20 cellular contexts compared by ENCODE assay signal in genomic region chr6:77707603-77708002, GRCh38. TPM values are rescaled to one million over a fixed set of nuclear protein-coding genes. Genes with fewer than 3 reads are reported as not detected.
A peak's percentile ranks its signal among the peaks of the same experiment; 100 is the strongest.
DNase-seq lines count a peak whose midpoint lies in the region; ATAC-seq, FAIRE-seq and TF ChIP-seq lines count a peak whose summit lies in the region.
"Had no signal": no experiment of that assay in that cellular context is flagged by ENCODE, and none has a peak within 500 bp of the region (broad histone marks: within the 10 kb centered on the region; RNA-seq: fewer than 3 reads in every experiment).

No MANE protein-coding gene starts in this region.

- H2BK20ac ChIP-seq in H1 (ENCODE audit: low read length) = no peak overlapping the region

- no peaks in the 10 kb centered on the region for H3K23me2 ChIP-seq in H1 (ENCODE audit: low read depth, low read length)

- no peak overlapping the region for H3K4ac ChIP-seq in H1 (replicated peaks; ENCODE audit: insufficient read length, low read depth, low read length)

- H2AFZ ChIP-seq in HepG2 (ENCODE audit: low read length) (no peak overlapping the region), OCI-LY3 (ENCODE audit: low read depth, low read length) (no peak overlapping the region), H1 (ENCODE audit: low read length) (no peak overlapping the region)

- WGBS in HepG2 (ENCODE audit: low lambda C conversion rate) = no CpG with 5 or more reads among the region's 2 CpGs
- WGBS in right lobe of liver (ENCODE audit: insufficient coverage, low coverage, low lambda C conversion rate, missing lambda C conversion rate) = 57% methylated on average over 2 of the region's 2 CpGs
- 90% methylated on average over 2 of the region's 2 CpGs; no CpG with 5 or more reads in 1 of the 2 experiments for WGBS in H1 (ENCODE audit: extremely low coverage in 1 of 2, insufficient coverage in 1 of 2, insufficient read length in 1 of 2, insufficient replicate concordance in 2 of 2, low coverage in 1 of 2, low lambda C conversion rate in 2 of 2, missing lambda C conversion rate in 1 of 2), 2 experiments

- H3K9ac ChIP-seq in HepG2 (ENCODE audit: insufficient read depth, low read depth, low read length) = no peak overlapping the region
- H3K9ac ChIP-seq in OCI-LY3 (ENCODE audit: low read length) = no peak overlapping the region
- H3K9ac ChIP-seq in H1 (replicated peaks in 1 of 4; ENCODE audit: extremely low read depth in 1 of 4, low read depth in 3 of 4, low read length in 3 of 4) = no peak overlapping the region
- H3K9ac ChIP-seq: BLaER1, KMS-11 had no signal

- H3K9me3 ChIP-seq in HepG2 (ENCODE audit: low read length) (no peaks in the 10 kb centered on the region), right lobe of liver (no peaks in the 10 kb centered on the region), OCI-LY3 (ENCODE audit: insufficient read depth, low read length) (no peaks in the 10 kb centered on the region), H1 (ENCODE audit: insufficient read depth in 2 of 2, low read depth in 1 of 2, low read length in 1 of 2) (peaks cover 4 to 11% of the 10 kb centered on the region in 2 experiments; a peak in 1 of 4 replicates)
- no peaks in the 10 kb centered on the region for H3K9me3 ChIP-seq in effector memory CD4-positive, alpha-beta T cell (ENCODE audit: control insufficient read depth, low read length)
- H3K9me3 ChIP-seq: HAP-1 had no signal

- CTCF ChIA-PET in HepG2 (lab: Yijun Ruan, JAX; ENCODE audit: low intra/inter-chr PET ratio, low total read pairs) (no interaction called here), H1 (lab: Charles Lee; ENCODE audit: partially characterized antibody) (interaction anchor here (1.3 to 2.2 kb wide), 2 partner anchors 57 to 88 kb away, joined by 4 to 6 read pairs; no protein-coding TSS in a partner anchor)

- TF ChIP-seq CTCF in HepG2 (CRISPR knock-in tag; IDR thresholded peaks at IDR 0.05) = peak; percentile 17; the same call in 1 of the 2 replicates
- no peak for TF ChIP-seq CTCF in right lobe of liver (IDR thresholded peaks at IDR 0.05)
- peak; percentile 12; the same call in 1 of the 2 replicates for TF ChIP-seq CTCF in OCI-LY3 (IDR thresholded peaks at IDR 0.05; ENCODE audit: low read depth, low read length)
- peak in 2 of 3 experiments; percentile 23 to 24; a peak in 2 of 4 replicates for TF ChIP-seq CTCF in H1 (IDR thresholded peaks at IDR 0.05; ENCODE audit: control extremely low read depth in 1 of 3, insufficient read depth in 1 of 3, low read depth in 1 of 3, low read length in 3 of 3)

- POLR2A ChIA-PET in HepG2 (lab: Yijun Ruan, JAX) (no interaction called here), H1 (lab: Charles Lee; ENCODE audit: partially characterized antibody) (no interaction called here)

- H3K27ac ChIP-seq in HepG2 (ENCODE audit: extremely low read length, insufficient read depth, low read length) (no peak overlapping the region), right lobe of liver (no peak overlapping the region), OCI-LY3 (ENCODE audit: low read length) (no peak overlapping the region), H1 (ENCODE audit: low read depth, low read length) (no peak overlapping the region)
- H3K27ac ChIP-seq in effector memory CD4-positive, alpha-beta T cell (ENCODE audit: insufficient read depth, low read length, poor library complexity, severe bottlenecking) = no peak overlapping the region
- H3K27ac ChIP-seq: BLaER1, KMS-11 had no signal

- H4K20me1 ChIP-seq in HepG2 (ENCODE audit: insufficient read depth, low read length) (no peaks in the 10 kb centered on the region), OCI-LY3 (ENCODE audit: insufficient read depth, low read length) (no peaks in the 10 kb centered on the region), H1 (replicated peaks in 1 of 2; ENCODE audit: control insufficient read depth in 1 of 2, insufficient read depth in 2 of 2, low read length in 2 of 2) (no peaks in the 10 kb centered on the region)
- H4K20me1 ChIP-seq: BLaER1 had no signal

- no peak overlapping the region for H2BK12ac ChIP-seq in H1 (ENCODE audit: low read depth, low read length)

- H4K8ac ChIP-seq in H1 (ENCODE audit: extremely low read depth, insufficient read depth, low read length) = no peak overlapping the region

- TF ChIP-seq RAD21 in HepG2 (CRISPR knock-in tag; IDR thresholded peaks at IDR 0.05) (no peak), H1 (IDR thresholded peaks at IDR 0.05 in 1 of 2, conservative IDR thresholded peaks at IDR 0.05 in 1 of 2; ENCODE audit: low read depth in 2 of 2, low read length in 2 of 2) (peak in 1 of 2 experiments; percentile 21; a peak in 1 of 4 replicates)

- TF ChIP-seq POLR2A in HepG2 (IDR thresholded peaks at IDR 0.05; ENCODE audit: insufficient read depth in 1 of 2, low read depth in 2 of 2, low read length in 2 of 2) = no peak
- no peak for TF ChIP-seq POLR2A in right lobe of liver (IDR thresholded peaks at IDR 0.05)
- no peak for TF ChIP-seq POLR2A in H1 (IDR thresholded peaks at IDR 0.05; ENCODE audit: control extremely low read depth in 1 of 2, low read depth in 2 of 2, low read length in 2 of 2)

- H3K14ac ChIP-seq in H1 (ENCODE audit: insufficient read length) = no peak overlapping the region

- H3K23ac ChIP-seq in H1 (ENCODE audit: insufficient read length) = no peak overlapping the region

- DNase-seq in HepG2 (ENCODE audit: low spot score) (no peak), right lobe of liver (no peak), H1 (ENCODE audit: low read depth in 1 of 2, low spot score in 2 of 2) (no peak), cerebellar cortex (ENCODE audit: low spot score) (no peak)
- no peak for DNase-seq in effector memory CD4-positive, alpha-beta T cell
- DNase-seq in activated CD4-positive, CD25-positive, alpha-beta regulatory T cell treated with anti-CD3 and anti-CD28 coated beads, Interleukin-2, amount 50 U/mL, for 72 hours = no peak
- DNase-seq: 8988T; Calu3; CD4-positive, alpha-beta memory T cell; GDM1; GOT3 had no signal

- no peak overlapping the region for H2BK15ac ChIP-seq in H1 (ENCODE audit: low read length)

- H4K91ac ChIP-seq in H1 (replicated peaks; ENCODE audit: insufficient read length, low read length) = no peak overlapping the region

- H3K4me3 ChIP-seq in HepG2 (replicated peaks in 1 of 3; ENCODE audit: insufficient read depth in 1 of 3, low read depth in 2 of 3, low read length in 3 of 3) (no peak overlapping the region), right lobe of liver (no peak overlapping the region), OCI-LY3 (ENCODE audit: low read length) (no peak overlapping the region), H1 (ENCODE audit: extremely low read depth in 1 of 4, insufficient read depth in 2 of 4, low read depth in 3 of 4, low read length in 4 of 4) (no peak overlapping the region)
- no peak overlapping the region for H3K4me3 ChIP-seq in effector memory CD4-positive, alpha-beta T cell (ENCODE audit: insufficient read depth, low read depth, low read length, poor library complexity, severe bottlenecking)
- H3K4me3 ChIP-seq: BLaER1, HAP-1 had no signal

- H3K79me2 ChIP-seq in HepG2 (ENCODE audit: insufficient read depth, low read length) (no peaks in the 10 kb centered on the region), OCI-LY3 (ENCODE audit: low read length) (no peaks in the 10 kb centered on the region), H1 (ENCODE audit: control insufficient read depth in 1 of 2, insufficient read depth in 2 of 2, low read length in 2 of 2) (no peaks in the 10 kb centered on the region)

- no peak overlapping the region for H3K4me2 ChIP-seq in HepG2 (ENCODE audit: low read depth, low read length)
- no peak overlapping the region for H3K4me2 ChIP-seq in OCI-LY3 (ENCODE audit: low read length)
- no peak overlapping the region for H3K4me2 ChIP-seq in H1 (ENCODE audit: insufficient read depth in 1 of 2, low read depth in 2 of 2, low read length in 2 of 2)
- H3K4me2 ChIP-seq: BLaER1, KMS-11 had no signal

- H2BK5ac ChIP-seq in H1 (ENCODE audit: low read depth, low read length) = no peak overlapping the region

- H3K36me3 ChIP-seq in HepG2 (replicated peaks in 1 of 2; ENCODE audit: control insufficient read depth in 1 of 2, insufficient read depth in 2 of 2, low read length in 2 of 2) = no peaks in the 10 kb centered on the region
- H3K36me3 ChIP-seq in right lobe of liver = no peaks in the 10 kb centered on the region
- H3K36me3 ChIP-seq in OCI-LY3 (replicated peaks; ENCODE audit: low read depth, low read length) = no peaks in the 10 kb centered on the region
- H3K36me3 ChIP-seq in H1 (ENCODE audit: control insufficient read depth in 2 of 4, insufficient read depth in 4 of 4, low read length in 3 of 4) = no peaks in the 10 kb centered on the region; a peak in 1 of 8 replicates
- no peaks in the 10 kb centered on the region for H3K36me3 ChIP-seq in effector memory CD4-positive, alpha-beta T cell (ENCODE audit: control insufficient read depth, insufficient read depth, low read length)
- H3K36me3 ChIP-seq: BLaER1, HAP-1 had no signal

- TF ChIP-seq EP300 in HepG2 (IDR thresholded peaks at IDR 0.05; ENCODE audit: low read depth in 2 of 2, low read length in 2 of 2) = no peak
- TF ChIP-seq EP300 in HepG2 (CRISPR knock-in tag; IDR thresholded peaks at IDR 0.05; ENCODE audit: borderline replicate concordance) = no peak
- TF ChIP-seq EP300 in H1 (IDR thresholded peaks at IDR 0.05; ENCODE audit: borderline replicate concordance in 1 of 2, low read depth in 2 of 2, low read length in 2 of 2) = no peak

- no peak overlapping the region for H2AK5ac ChIP-seq in H1 (ENCODE audit: low read depth, low read length)

- H4K5ac ChIP-seq in H1 (ENCODE audit: insufficient read length, low read depth, low read length) = no peak overlapping the region

- H3K56ac ChIP-seq in H1 (replicated peaks; ENCODE audit: insufficient read length, low read depth, low read length) = no peak overlapping the region

- H3K4me1 ChIP-seq in HepG2 (ENCODE audit: insufficient read depth, low read length) (no peaks in the 10 kb centered on the region), right lobe of liver (no peaks in the 10 kb centered on the region), OCI-LY3 (ENCODE audit: low read length) (no peaks in the 10 kb centered on the region), H1 (replicated peaks in 1 of 4; ENCODE audit: control insufficient read depth in 3 of 4, insufficient read depth in 4 of 4, low read length in 3 of 4) (peaks cover 0 to 5% (median 2%) of the 10 kb centered on the region in 4 experiments; a peak in 2 of 7 replicates)
- no peaks in the 10 kb centered on the region for H3K4me1 ChIP-seq in effector memory CD4-positive, alpha-beta T cell (ENCODE audit: control insufficient read depth, insufficient read depth, low read length, poor library complexity, severe bottlenecking)
- H3K4me1 ChIP-seq: BLaER1, HAP-1 had no signal

- FAIRE-seq in HepG2 (lab: Jason Lieb, UNC) (no peak), H1 (lab: Jason Lieb, UNC) (no peak)
- FAIRE-seq: GM18507 had no signal

- H2BK120ac ChIP-seq in H1 (replicated peaks; ENCODE audit: low read depth, low read length) = no peak overlapping the region

- no TSS peak for BruUV-seq in HepG2 (replicated peaks; lab: Mats Ljungman, UMichigan)

- no peaks in the 10 kb centered on the region for H3K79me1 ChIP-seq in H1 (ENCODE audit: low read depth, low read length)

- H3K27me3 ChIP-seq in HepG2 (ENCODE audit: control insufficient read depth in 1 of 2, insufficient read depth in 2 of 2, low read length in 2 of 2) (no peaks in the 10 kb centered on the region), right lobe of liver (no peaks in the 10 kb centered on the region), OCI-LY3 (ENCODE audit: low read depth, low read length) (no peaks in the 10 kb centered on the region), H1 (replicated peaks in 1 of 4; ENCODE audit: control insufficient read depth in 3 of 4, extremely low read depth in 1 of 4, insufficient read depth in 3 of 4, low read length in 3 of 4) (no peaks in the 10 kb centered on the region)
- H3K27me3 ChIP-seq in effector memory CD4-positive, alpha-beta T cell (replicated peaks; ENCODE audit: control insufficient read depth, insufficient read depth, low read length, poor library complexity, severe bottlenecking) = no peaks in the 10 kb centered on the region
- H3K27me3 ChIP-seq: BLaER1 had no signal

- intact Hi-C loops in HepG2 (cut with micrococcal nuclease; ENCODE audit: unreplicated experiment) = no loop called here
- intact Hi-C loops in right lobe of liver (cut with DNase I) = no loop called here

- in situ Hi-C loops in HepG2 (cut with HindIII; ENCODE audit: extremely low pct_ligation_motif_present, low pct_unique_long_range_greater_than_20kb) = no loop called here

- ATAC-seq in HepG2 = peak; percentile 60
- ATAC-seq in right lobe of liver = no peak
- ATAC-seq in HG02588 (IDR thresholded peaks at IDR 0.05; ENCODE audit: unreplicated experiment) = no peak

- H3K18ac ChIP-seq in H1 (ENCODE audit: extremely low read depth, low read length) = no peak overlapping the region

RNA-seq across cellular contexts. Expression of gene MEI4, which starts 54.8 kb away (rescaled TPM):
- total RNA-seq in HepG2 (2016; rRNA removed; fragmentation: Illumina TruSeq; extraction: Trizol) (not detected in 2 replicates), right lobe of liver (1 to 10 TPM in 1 of 6 experiments, under 1 TPM in 5; 0.12 to 1.1 (median 0.22) TPM)
- not detected in 2 replicates for total RNA-seq in HepG2 (2016; cell fraction: cytosol; rRNA removed; fragmentation: Illumina TruSeq; extraction: Trizol; ENCODE audit: low read depth)
- total RNA-seq in HepG2 (2016; cell fraction: insoluble cytoplasmic fraction; rRNA removed; fragmentation: Illumina TruSeq; extraction: Trizol) = not detected in 2 replicates
- total RNA-seq in HepG2 (2016; cell fraction: membrane; rRNA removed; fragmentation: Illumina TruSeq; extraction: Trizol) = not detected in 2 replicates
- not detected in 2 replicates for total RNA-seq in HepG2 (2016; cell fraction: nucleus; rRNA removed; fragmentation: Illumina TruSeq; extraction: Trizol)
- polyA plus RNA-seq in HepG2 (2011; rRNA removed) (not detected in 2 replicates), H1 (2011; rRNA removed) (0.05 TPM in 2 replicates)
- polyA plus RNA-seq in HepG2 (2011; cell fraction: cytosol; rRNA removed) = not detected in 2 replicates
- not detected in 2 replicates for polyA plus RNA-seq in HepG2 (2011; cell fraction: nucleus; rRNA removed)
- polyA plus RNA-seq in HepG2 (2012) = not detected in 2 replicates
- polyA plus RNA-seq in HepG2 (2016; cell fraction: cytosol; fragmentation: Illumina TruSeq; extraction: Trizol; ENCODE audit: low read depth) = not detected in 2 replicates
- not detected in 2 replicates for polyA plus RNA-seq in HepG2 (2016; cell fraction: insoluble cytoplasmic fraction; fragmentation: Illumina TruSeq; extraction: Trizol; ENCODE audit: low read depth)
- not detected in 2 replicates for polyA plus RNA-seq in HepG2 (2016; cell fraction: membrane; fragmentation: Illumina TruSeq; extraction: Trizol; ENCODE audit: low read depth)
- not detected in 2 replicates for polyA plus RNA-seq in HepG2 (2016; cell fraction: nucleus; fragmentation: Illumina TruSeq; extraction: Trizol; ENCODE audit: insufficient read depth, low read depth)
- not detected in 2 replicates for polyA minus RNA-seq in HepG2 (2011; rRNA and poly(A)+ RNA removed; ENCODE audit: low replicate concordance)
- polyA minus RNA-seq in HepG2 (2011; cell fraction: cytosol; rRNA and poly(A)+ RNA removed) = not detected in 2 replicates
- not detected in 2 replicates for polyA minus RNA-seq in HepG2 (2011; cell fraction: nucleus; rRNA and poly(A)+ RNA removed)
- 0.23 and 0.24 TPM in 2 replicates for total RNA-seq in H1 (2021; fragmentation: NEBNext Ultra II Directional; extraction: Animal tissue kit (Norgen Biotek cat#: 25700))
- polyA plus RNA-seq in H1 (2011; cell fraction: cytosol; rRNA removed) = 0.06 TPM
- polyA plus RNA-seq in H1 (2011; cell fraction: nucleus; rRNA removed) = 0.07 TPM
- polyA plus RNA-seq in H1 (2012, experiment 1 of 2) = 0.09 to 0.14 TPM (median 0.12 TPM) in 4 replicates
- not detected for polyA plus RNA-seq in H1 (2012, experiment 2 of 2)
- 0.16 TPM for polyA plus RNA-seq in H1 (2013, experiment 1 of 2)
- 0.20 TPM for polyA plus RNA-seq in H1 (2013, experiment 2 of 2)
- polyA minus RNA-seq in H1 (2011; rRNA and poly(A)+ RNA removed) = 0.19 and 0.39 TPM in 2 replicates
- polyA minus RNA-seq in H1 (2011; cell fraction: cytosol; rRNA and poly(A)+ RNA removed) = 0.37 TPM
- polyA minus RNA-seq in H1 (2011; cell fraction: nucleus; rRNA and poly(A)+ RNA removed) = 0.40 TPM
- total RNA-seq: A673; CD4-positive, alpha-beta memory T cell had no signal
- polyA plus RNA-seq: AG04450; CD14-positive monocyte; CD4-positive, alpha-beta memory T cell had no signal

Comparison
In these comparisons a context has a peak if more than half of its experiments do, and no peak if none do; other contexts are left out.
1. CTCF ChIP-seq: peak in HepG2 (single experiment), OCI-LY3 (single experiment) and H1 (2 of 3); none in right lobe of liver (0 of 4).
2. Of the 41 proteins assayed by ChIP-seq in both HepG2 and H1: peak only in HepG2: none; only in H1: none; in both: CTCF; in neither: 39; mixed calls (peak in some experiments, not most) for 1.